In the genomic region with DNA sequence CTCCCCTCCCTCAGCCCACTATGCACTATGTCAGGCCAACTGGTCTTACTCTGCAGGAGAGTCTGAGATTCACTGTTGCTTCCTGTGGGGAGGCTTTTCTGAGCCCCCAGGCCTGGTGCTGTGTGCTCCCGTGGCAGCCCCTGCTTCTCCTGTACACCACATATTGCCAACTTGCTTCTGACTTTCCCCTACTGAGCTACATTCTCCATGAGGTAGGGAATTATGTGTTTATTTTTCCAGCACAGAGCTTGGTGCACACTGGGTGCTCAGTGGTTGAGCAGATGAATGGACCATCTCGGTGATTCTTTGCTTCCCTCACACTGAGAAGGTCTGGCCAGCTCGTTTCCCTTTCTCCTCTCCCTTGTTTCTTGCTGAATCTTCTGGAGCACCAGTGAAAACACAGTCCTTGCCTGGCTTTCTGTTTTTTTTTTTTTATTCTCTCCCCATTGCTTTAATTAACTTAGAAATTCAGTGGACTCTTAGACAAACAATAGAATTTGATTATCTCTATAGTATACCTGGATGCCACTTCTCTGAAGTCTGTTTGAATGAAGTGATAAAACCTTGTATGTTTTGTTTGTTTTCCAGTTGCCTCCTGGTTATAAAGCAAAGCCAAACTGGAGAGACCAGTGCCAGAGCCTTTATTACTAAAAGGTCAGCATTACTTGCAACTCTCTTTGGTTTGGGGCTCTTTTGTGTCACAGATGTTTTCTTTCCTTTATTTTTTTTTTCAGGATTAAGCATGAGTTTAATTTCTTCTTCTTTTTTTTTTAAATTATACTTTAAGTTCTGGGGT, we compare ENCODE assay signal across 14 cellular contexts. TPM values are rescaled to one million over a fixed set of nuclear protein-coding genes. Genes with fewer than 3 reads are reported as not detected.
DNase-seq lines count a peak whose midpoint lies in the region; ATAC-seq, FAIRE-seq and TF ChIP-seq lines count a peak whose summit lies in the region.
"Had no signal": no experiment of that assay in that cellular context is flagged by ENCODE, and none has a peak within 500 bp of the region (broad histone marks: within the 10 kb centered on the region; RNA-seq: fewer than 3 reads in every experiment).

No MANE protein-coding gene starts in this region.

- peak; percentile 54 for ATAC-seq in left colon
- ATAC-seq in HG03045 (IDR thresholded peaks at IDR 0.05; ENCODE audit: unreplicated experiment) = no peak

- no peaks in the 10 kb centered on the region for H3K36me3 Mint-ChIP-seq in T-helper 2 cell treated with Interferon-gamma antibody and Interleukin-4, amounts not matched to agents 5 μg/mL and 100 μg/mL, for 36 hours (ENCODE audit: low read depth)
- H3K36me3 Mint-ChIP-seq: natural killer cell treated with Interleukin-12 subunit alpha and Interleukin-12 subunit beta and Interleukin-15 and Interleukin-18, amount 100 ng/mL, for 72 hours had no signal

- H3K9me3 Mint-ChIP-seq in T-helper 2 cell treated with Interferon-gamma antibody and Interleukin-4, amounts not matched to agents 5 μg/mL and 100 μg/mL, for 36 hours = no peaks in the 10 kb centered on the region
- H3K9me3 Mint-ChIP-seq: natural killer cell treated with Interleukin-12 subunit alpha and Interleukin-12 subunit beta and Interleukin-15 and Interleukin-18, amount 100 ng/mL, for 72 hours had no signal

- DNase-seq in HL-60 (ENCODE audit: low read depth in 1 of 2, low spot score in 1 of 2) (peak in 1 of 2 experiments; percentile 10), left colon (no peak), RCC 7860 (ENCODE audit: low spot score) (no peak), suprapubic skin (ENCODE audit: low spot score in 2 of 2) (no peak)
- no peak for DNase-seq in T-helper 2 cell treated with Interferon-gamma antibody and Interleukin-4, amounts not matched to agents 5 μg/mL and 100 μg/mL, for 36 hours (ENCODE audit: low spot score)
- DNase-seq: activated CD4-positive, alpha-beta T cell treated with anti-CD3 and anti-CD28 coated beads for 1 hour; NCI-H2081 had no signal

- TF ChIP-seq POLR2A in suprapubic skin (IDR thresholded peaks at IDR 0.05) = no peak

- no peaks in the 10 kb centered on the region for H4K20me1 ChIP-seq in BLaER1 treated with 17β-estradiol and CSF1 and Interleukin-3, amounts not matched to agents 10 nM and 100 nM

- no peaks in the 10 kb centered on the region for H3K36me3 ChIP-seq in BLaER1 treated with 17β-estradiol and CSF1 and Interleukin-3, amounts not matched to agents 10 nM and 100 nM
- H3K36me3 ChIP-seq in suprapubic skin = no peaks in the 10 kb centered on the region
- H3K36me3 ChIP-seq: lower lobe of right lung, vagina had no signal

- peaks cover 0 to 11% (median 2%) of the 10 kb centered on the region in 11 experiments; a peak in 20 of 22 replicates for H3K9me3 ChIP-seq in BLaER1 treated with 17β-estradiol and CSF1 and Interleukin-3, amounts not matched to agents 10 nM and 100 nM (replicated peaks in 1 of 11)
- H3K9me3 ChIP-seq in suprapubic skin = no peaks in the 10 kb centered on the region
- H3K9me3 ChIP-seq: lower lobe of right lung, vagina had no signal

- peaks cover 5% of the 10 kb centered on the region for H3K27me3 Mint-ChIP-seq in T-helper 2 cell treated with Interferon-gamma antibody and Interleukin-4, amounts not matched to agents 5 μg/mL and 100 μg/mL, for 36 hours (ENCODE audit: low read depth)
- H3K27me3 Mint-ChIP-seq: activated naive CD8-positive, alpha-beta T cell had no signal

- H3K4me3 ChIP-seq in BLaER1 treated with 17β-estradiol and CSF1 and Interleukin-3, amounts not matched to agents 10 nM and 100 nM = no peak overlapping the region
- no peak overlapping the region for H3K4me3 ChIP-seq in HL-60 (replicated peaks; ENCODE audit: insufficient read depth, low read length)
- H3K4me3 ChIP-seq in suprapubic skin = no peak overlapping the region
- H3K4me3 ChIP-seq: lower lobe of right lung, vagina had no signal

- intact Hi-C loops in left colon (cut with DNase I, micrococcal nuclease) = no loop called here

- TF ChIP-seq CTCF in HL-60 (IDR thresholded peaks at IDR 0.05; ENCODE audit: insufficient read depth, low read length) (no peak), VCaP (conservative IDR thresholded peaks at IDR 0.05) (no peak), suprapubic skin (IDR thresholded peaks at IDR 0.05) (no peak)

- H3K9ac ChIP-seq in BLaER1 treated with 17β-estradiol and CSF1 and Interleukin-3, amounts not matched to agents 10 nM and 100 nM = peak overlapping the region in 3 of 11 experiments; percentile 9 to 24 (median 17); a peak in 2 of 22 replicates

- no peak overlapping the region for H3K27ac Mint-ChIP-seq in T-helper 2 cell treated with Interferon-gamma antibody and Interleukin-4, amounts not matched to agents 5 μg/mL and 100 μg/mL, for 36 hours
- H3K27ac Mint-ChIP-seq: activated naive CD8-positive, alpha-beta T cell; natural killer cell treated with Interleukin-12 subunit alpha and Interleukin-12 subunit beta and Interleukin-15 and Interleukin-18, amount 100 ng/mL, for 72 hours had no signal

- peak overlapping the region in 6 of 11 experiments; percentile 10 to 73 (median 56); a peak in 11 of 22 replicates for H3K4me2 ChIP-seq in BLaER1 treated with 17β-estradiol and CSF1 and Interleukin-3, amounts not matched to agents 10 nM and 100 nM

- peak overlapping the region in 5 of 11 experiments; percentile 29 to 78 (median 61); a peak in 8 of 22 replicates for H3K27ac ChIP-seq in BLaER1 treated with 17β-estradiol and CSF1 and Interleukin-3, amounts not matched to agents 10 nM and 100 nM
- peak overlapping the region; percentile 58 for H3K27ac ChIP-seq in HL-60 (replicated peaks)
- H3K27ac ChIP-seq in VCaP = peak overlapping the region; percentile 80
- H3K27ac ChIP-seq in suprapubic skin = no peak overlapping the region
- H3K27ac ChIP-seq: lower lobe of right lung, vagina had no signal

- no peak for TF ChIP-seq EP300 in suprapubic skin (IDR thresholded peaks at IDR 0.05)

- no peak for FAIRE-seq in RCC 7860 (lab: Jason Lieb, UNC)

- no peaks in the 10 kb centered on the region for H3K27me3 ChIP-seq in BLaER1 treated with 17β-estradiol and CSF1 and Interleukin-3, amounts not matched to agents 10 nM and 100 nM
- H3K27me3 ChIP-seq in HL-60 (ENCODE audit: insufficient read depth, poor library complexity, severe bottlenecking) = no peaks in the 10 kb centered on the region
- no peaks in the 10 kb centered on the region for H3K27me3 ChIP-seq in suprapubic skin
- H3K27me3 ChIP-seq: vagina had no signal

- no peak overlapping the region for H3K4me3 Mint-ChIP-seq in T-helper 2 cell treated with Interferon-gamma antibody and Interleukin-4, amounts not matched to agents 5 μg/mL and 100 μg/mL, for 36 hours
- H3K4me3 Mint-ChIP-seq: activated naive CD8-positive, alpha-beta T cell; natural killer cell treated with Interleukin-12 subunit alpha and Interleukin-12 subunit beta and Interleukin-15 and Interleukin-18, amount 100 ng/mL, for 72 hours had no signal

- H3K4me1 ChIP-seq in BLaER1 treated with 17β-estradiol and CSF1 and Interleukin-3, amounts not matched to agents 10 nM and 100 nM = peaks cover 0 to 31% (median 9%) of the 10 kb centered on the region in 10 experiments; a peak in 10 of 20 replicates
- no peaks in the 10 kb centered on the region for H3K4me1 ChIP-seq in suprapubic skin
- H3K4me1 ChIP-seq: lower lobe of right lung had no signal

- H3K4me1 Mint-ChIP-seq in T-helper 2 cell treated with Interferon-gamma antibody and Interleukin-4, amounts not matched to agents 5 μg/mL and 100 μg/mL, for 36 hours (ENCODE audit: low read depth) = no peaks in the 10 kb centered on the region

- WGBS in suprapubic skin = 72% methylated on average over 3 of the region's 3 CpGs

RNA-seq across cellular contexts. Expression of gene CNIH3, which starts 50.3 kb away (rescaled TPM):
- total RNA-seq in left colon (1 to 10 TPM in 1 of 2 donors, under 1 TPM in 1; 0.95 to 1.5 TPM), suprapubic skin (1 to 10 TPM in 1 of 4 donors, under 1 TPM in 2, not detected in 1; 0.57 to 6.7 (median 0.62) TPM)
- total RNA-seq: vagina had no signal
